ENCODE assay signal across 8 cellular contexts in the genomic region with DNA sequence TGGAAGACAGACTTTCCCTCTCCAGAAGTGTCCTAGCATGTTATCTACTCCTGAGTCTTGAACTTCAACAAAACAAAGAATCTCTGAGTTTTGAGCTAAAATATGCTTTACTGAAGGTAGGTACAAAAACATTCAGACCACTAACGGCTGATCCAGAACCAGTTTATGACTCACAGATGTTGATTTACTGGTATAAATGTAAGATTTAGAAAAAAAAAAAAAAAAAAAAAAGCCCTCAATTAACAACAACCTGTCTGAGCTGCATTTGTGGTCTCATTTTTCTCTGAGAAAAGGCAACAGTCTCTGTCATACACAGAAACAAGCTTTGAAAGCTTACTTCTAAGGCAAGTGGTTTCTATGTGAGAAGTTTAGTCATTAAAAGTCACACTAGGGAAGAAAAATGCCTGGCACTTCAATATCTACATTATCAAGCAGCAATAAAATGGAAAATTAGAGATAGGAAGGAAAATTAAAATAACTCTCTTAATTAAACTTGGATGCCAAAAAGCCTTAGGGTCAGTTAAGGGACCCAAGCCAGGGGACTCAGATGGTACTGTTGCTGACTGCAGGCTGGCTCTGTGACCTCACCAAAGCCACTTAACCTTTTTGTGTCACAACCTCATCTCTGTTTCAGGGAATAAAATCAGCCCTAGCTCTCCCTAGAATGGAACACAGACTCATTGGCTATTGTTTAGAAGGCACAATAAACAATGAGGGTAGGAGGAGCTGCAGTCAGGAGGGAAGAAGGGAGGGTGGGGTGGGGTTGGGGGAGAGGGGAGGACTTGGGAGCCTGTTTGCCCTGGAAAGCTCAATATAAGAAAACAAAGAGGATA.
DNase-seq lines count a peak whose midpoint lies in the region; ATAC-seq and TF ChIP-seq lines count a peak whose summit lies in the region.

No MANE protein-coding gene starts in this region.

- H3K9me3 ChIP-seq in gastrocnemius medialis (no peaks in the 10 kb centered on the region), ovary (no peaks in the 10 kb centered on the region)

- H3K4me3 Mint-ChIP-seq in GM23338, result no peak overlapping the region

- no peak overlapping the region for H2AFZ ChIP-seq in GM23338

- H3K36me3 Mint-ChIP-seq in GM23338 (ENCODE audit: low read depth), result no peaks in the 10 kb centered on the region

- H3K27me3 ChIP-seq in GM23338 (ENCODE audit: insufficient read depth) (peaks cover 12% of the 10 kb centered on the region), gastrocnemius medialis (no peaks in the 10 kb centered on the region), ovary (no peaks in the 10 kb centered on the region)

- DNase-seq in GM23338 (ENCODE audit: low spot score) (peak; percentile 54), RPMI7951 (ENCODE audit: low read depth) (peak; percentile 73), epithelial cell of esophagus (ENCODE audit: low read depth) (peak; percentile 48), gastrocnemius medialis (no peak), cerebellum (ENCODE audit: low spot score) (no peak), ovary (no peak), GM13977 (ENCODE audit: low spot score) (no peak), NCI-H1930 (lab: John Stamatoyannopoulos, UW) (no peak)

- TF ChIP-seq POLR2A in gastrocnemius medialis (IDR thresholded peaks at IDR 0.05) (no peak), ovary (IDR thresholded peaks at IDR 0.05) (no peak)

- TF ChIP-seq CTCF in GM23338 (conservative IDR thresholded peaks at IDR 0.05; ENCODE audit: low read depth in 2 of 2) (no peak), epithelial cell of esophagus (IDR thresholded peaks at IDR 0.05; ENCODE audit: insufficient read depth, low read depth, low read length, missing control alignments) (no peak), gastrocnemius medialis (IDR thresholded peaks at IDR 0.05 in 4 of 5, conservative IDR thresholded peaks at IDR 0.05 in 1 of 5) (no peak), ovary (IDR thresholded peaks at IDR 0.05) (no peak), GM13977 (IDR thresholded peaks at IDR 0.05; ENCODE audit: extremely low read depth, insufficient read depth, missing control alignments) (no peak)

- ATAC-seq in GM23338, result peak; percentile 13
- no peak for ATAC-seq in gastrocnemius medialis

- 3 to 16% (median 13%) methylated on average over 1 of the region's 1 CpG for WGBS in ovary, 3 donors

- H3K9me2 ChIP-seq in GM23338 (ENCODE audit: insufficient read depth), result no peaks in the 10 kb centered on the region

- H3K4me1 ChIP-seq in GM23338 (ENCODE audit: insufficient read depth) (peaks cover 51% of the 10 kb centered on the region), gastrocnemius medialis (peaks cover 21 to 24% of the 10 kb centered on the region in 2 donors), ovary (ENCODE audit: insufficient read depth) (peaks cover 1% of the 10 kb centered on the region)

- peaks cover 20% of the 10 kb centered on the region for H3K27me3 Mint-ChIP-seq in GM23338 (ENCODE audit: insufficient read depth, low read depth, poor library complexity)

- no peak overlapping the region for H3K4me3 ChIP-seq in GM23338
- H3K4me3 ChIP-seq in epithelial cell of esophagus (ENCODE audit: low read length), result no peak overlapping the region
- no peak overlapping the region for H3K4me3 ChIP-seq in gastrocnemius medialis
- no peak overlapping the region for H3K4me3 ChIP-seq in ovary

- peaks cover 5% of the 10 kb centered on the region for H4K20me1 ChIP-seq in GM23338 (replicated peaks; ENCODE audit: insufficient read depth)

- H3K27ac ChIP-seq in GM23338 (ENCODE audit: low read depth) (no peak overlapping the region; the same call in 1 of the 2 replicates), gastrocnemius medialis (peak overlapping the region; percentile 12 to 47 (median 46)), ovary (no peak overlapping the region)

- no peaks in the 10 kb centered on the region; the same call in 1 of the 2 replicates for H3F3A ChIP-seq in GM23338 (replicated peaks; ENCODE audit: low read depth)

- in situ Hi-C loops in gastrocnemius medialis (cut with MboI; ENCODE audit: low sequenced_read_pairs in 4 of 4), result no loop called here
- in situ Hi-C loops in GM13977 (cut with MboI; ENCODE audit: low pct_unique_long_range_greater_than_20kb, low sequenced_read_pairs, unreplicated experiment), result no loop called here

- peaks cover 37% of the 10 kb centered on the region for H3K79me2 ChIP-seq in GM23338 (replicated peaks; ENCODE audit: insufficient read depth)

- peaks cover 53% of the 10 kb centered on the region for H3K4me1 Mint-ChIP-seq in GM23338

- no peak for TF ChIP-seq EP300 in ovary (IDR thresholded peaks at IDR 0.05)

- intact Hi-C loops in gastrocnemius medialis (cut with DNase I; ENCODE audit: low total_unique reads), result loop anchor here (2.0 kb wide), 1 partner anchor 23 kb away; no protein-coding TSS in a partner anchor
- intact Hi-C loops in ovary (cut with DNase I), result no loop called here

- H3K27ac Mint-ChIP-seq in GM23338, result no peak overlapping the region

- H3K9me3 Mint-ChIP-seq in GM23338, result no peaks in the 10 kb centered on the region

- H3K4me2 ChIP-seq in GM23338, result peak overlapping the region; percentile 61; the same call in 1 of the 2 replicates

- no peaks in the 10 kb centered on the region for H3K36me3 ChIP-seq in GM23338 (ENCODE audit: insufficient read depth)
- no peaks in the 10 kb centered on the region for H3K36me3 ChIP-seq in gastrocnemius medialis
- no peaks in the 10 kb centered on the region for H3K36me3 ChIP-seq in ovary

TF ChIP-seq in GM23338, 12 proteins besides CTCF, POLR2A, EP300 and RAD21 (continues in another document):
- TF ChIP-seq CREB1 (CRISPR knock-in tag; IDR thresholded peaks at IDR 0.05; ENCODE audit: low read depth), result no peak
- no peak for TF ChIP-seq ZNF331 (CRISPR knock-in tag; IDR thresholded peaks at IDR 0.05; ENCODE audit: low read depth)
- no peak for TF ChIP-seq POLR2AphosphoS5 (IDR thresholded peaks at IDR 0.05; ENCODE audit: low read depth)
- no peak for TF ChIP-seq NANOG (IDR thresholded peaks at IDR 0.05; ENCODE audit: borderline replicate concordance)
- TF ChIP-seq, protein P1, sequence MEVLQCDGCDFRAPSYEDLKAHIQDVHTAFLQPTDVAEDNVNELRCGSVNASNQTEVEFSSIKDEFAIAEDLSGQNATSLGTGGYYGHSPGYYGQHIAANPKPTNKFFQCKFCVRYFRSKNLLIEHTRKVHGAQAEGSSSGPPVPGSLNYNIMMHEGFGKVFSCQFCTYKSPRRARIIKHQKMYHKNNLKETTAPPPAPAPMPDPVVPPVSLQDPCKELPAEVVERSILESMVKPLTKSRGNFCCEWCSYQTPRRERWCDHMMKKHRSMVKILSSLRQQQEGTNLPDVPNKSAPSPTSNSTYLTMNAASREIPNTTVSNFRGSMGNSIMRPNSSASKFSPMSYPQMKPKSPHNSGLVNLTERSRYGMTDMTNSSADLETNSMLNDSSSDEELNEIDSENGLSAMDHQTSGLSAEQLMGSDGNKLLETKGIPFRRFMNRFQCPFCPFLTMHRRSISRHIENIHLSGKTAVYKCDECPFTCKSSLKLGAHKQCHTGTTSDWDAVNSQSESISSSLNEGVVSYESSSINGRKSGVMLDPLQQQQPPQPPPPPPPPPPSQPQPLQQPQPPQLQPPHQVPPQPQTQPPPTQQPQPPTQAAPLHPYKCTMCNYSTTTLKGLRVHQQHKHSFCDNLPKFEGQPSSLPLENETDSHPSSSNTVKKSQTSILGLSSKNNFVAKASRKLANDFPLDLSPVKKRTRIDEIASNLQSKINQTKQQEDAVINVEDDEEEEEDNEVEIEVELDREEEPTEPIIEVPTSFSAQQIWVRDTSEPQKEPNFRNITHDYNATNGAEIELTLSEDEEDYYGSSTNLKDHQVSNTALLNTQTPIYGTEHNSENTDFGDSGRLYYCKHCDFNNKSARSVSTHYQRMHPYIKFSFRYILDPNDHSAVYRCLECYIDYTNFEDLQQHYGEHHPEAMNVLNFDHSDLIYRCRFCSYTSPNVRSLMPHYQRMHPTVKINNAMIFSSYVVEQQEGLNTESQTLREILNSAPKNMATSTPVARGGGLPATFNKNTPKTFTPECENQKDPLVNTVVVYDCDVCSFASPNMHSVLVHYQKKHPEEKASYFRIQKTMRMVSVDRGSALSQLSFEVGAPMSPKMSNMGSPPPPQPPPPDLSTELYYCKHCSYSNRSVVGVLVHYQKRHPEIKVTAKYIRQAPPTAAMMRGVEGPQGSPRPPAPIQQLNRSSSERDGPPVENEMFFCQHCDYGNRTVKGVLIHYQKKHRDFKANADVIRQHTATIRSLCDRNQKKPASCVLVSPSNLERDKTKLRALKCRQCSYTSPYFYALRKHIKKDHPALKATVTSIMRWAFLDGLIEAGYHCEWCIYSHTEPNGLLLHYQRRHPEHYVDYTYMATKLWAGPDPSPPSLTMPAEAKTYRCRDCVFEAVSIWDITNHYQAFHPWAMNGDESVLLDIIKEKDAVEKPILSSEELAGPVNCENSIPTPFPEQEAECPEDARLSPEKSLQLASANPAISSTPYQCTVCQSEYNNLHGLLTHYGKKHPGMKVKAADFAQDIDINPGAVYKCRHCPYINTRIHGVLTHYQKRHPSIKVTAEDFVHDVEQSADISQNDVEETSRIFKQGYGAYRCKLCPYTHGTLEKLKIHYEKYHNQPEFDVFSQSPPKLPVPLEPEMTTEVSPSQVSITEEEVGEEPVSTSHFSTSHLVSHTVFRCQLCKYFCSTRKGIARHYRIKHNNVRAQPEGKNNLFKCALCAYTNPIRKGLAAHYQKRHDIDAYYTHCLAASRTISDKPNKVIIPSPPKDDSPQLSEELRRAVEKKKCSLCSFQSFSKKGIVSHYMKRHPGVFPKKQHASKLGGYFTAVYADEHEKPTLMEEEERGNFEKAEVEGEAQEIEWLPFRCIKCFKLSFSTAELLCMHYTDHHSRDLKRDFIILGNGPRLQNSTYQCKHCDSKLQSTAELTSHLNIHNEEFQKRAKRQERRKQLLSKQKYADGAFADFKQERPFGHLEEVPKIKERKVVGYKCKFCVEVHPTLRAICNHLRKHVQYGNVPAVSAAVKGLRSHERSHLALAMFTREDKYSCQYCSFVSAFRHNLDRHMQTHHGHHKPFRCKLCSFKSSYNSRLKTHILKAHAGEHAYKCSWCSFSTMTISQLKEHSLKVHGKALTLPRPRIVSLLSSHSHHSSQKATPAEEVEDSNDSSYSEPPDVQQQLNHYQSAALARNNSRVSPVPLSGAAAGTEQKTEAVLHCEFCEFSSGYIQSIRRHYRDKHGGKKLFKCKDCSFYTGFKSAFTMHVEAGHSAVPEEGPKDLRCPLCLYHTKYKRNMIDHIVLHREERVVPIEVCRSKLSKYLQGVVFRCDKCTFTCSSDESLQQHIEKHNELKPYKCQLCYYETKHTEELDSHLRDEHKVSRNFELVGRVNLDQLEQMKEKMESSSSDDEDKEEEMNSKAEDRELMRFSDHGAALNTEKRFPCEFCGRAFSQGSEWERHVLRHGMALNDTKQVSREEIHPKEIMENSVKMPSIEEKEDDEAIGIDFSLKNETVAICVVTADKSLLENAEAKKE (CRISPR knock-in tag; IDR thresholded peaks at IDR 0.05), result no peak
- no peak for TF ChIP-seq EZH2phosphoT487 (IDR thresholded peaks at IDR 0.05; ENCODE audit: unreplicated experiment)

Comparison
In these comparisons a context has a peak if more than half of its experiments do, and no peak if none do; other contexts are left out.
1. DNase-seq: peak in GM23338 (single experiment), RPMI7951 (single experiment) and epithelial cell of esophagus (single experiment); none in gastrocnemius medialis (0 of 2), cerebellum (single experiment), ovary (0 of 5), GM13977 (single experiment) and NCI-H1930 (0 of 2).
2. H3K27ac ChIP-seq: peak in gastrocnemius medialis (4 of 4); none in GM23338 (single experiment) and ovary (0 of 2).